8 cellular contexts compared by ENCODE assay signal in the genomic region with DNA sequence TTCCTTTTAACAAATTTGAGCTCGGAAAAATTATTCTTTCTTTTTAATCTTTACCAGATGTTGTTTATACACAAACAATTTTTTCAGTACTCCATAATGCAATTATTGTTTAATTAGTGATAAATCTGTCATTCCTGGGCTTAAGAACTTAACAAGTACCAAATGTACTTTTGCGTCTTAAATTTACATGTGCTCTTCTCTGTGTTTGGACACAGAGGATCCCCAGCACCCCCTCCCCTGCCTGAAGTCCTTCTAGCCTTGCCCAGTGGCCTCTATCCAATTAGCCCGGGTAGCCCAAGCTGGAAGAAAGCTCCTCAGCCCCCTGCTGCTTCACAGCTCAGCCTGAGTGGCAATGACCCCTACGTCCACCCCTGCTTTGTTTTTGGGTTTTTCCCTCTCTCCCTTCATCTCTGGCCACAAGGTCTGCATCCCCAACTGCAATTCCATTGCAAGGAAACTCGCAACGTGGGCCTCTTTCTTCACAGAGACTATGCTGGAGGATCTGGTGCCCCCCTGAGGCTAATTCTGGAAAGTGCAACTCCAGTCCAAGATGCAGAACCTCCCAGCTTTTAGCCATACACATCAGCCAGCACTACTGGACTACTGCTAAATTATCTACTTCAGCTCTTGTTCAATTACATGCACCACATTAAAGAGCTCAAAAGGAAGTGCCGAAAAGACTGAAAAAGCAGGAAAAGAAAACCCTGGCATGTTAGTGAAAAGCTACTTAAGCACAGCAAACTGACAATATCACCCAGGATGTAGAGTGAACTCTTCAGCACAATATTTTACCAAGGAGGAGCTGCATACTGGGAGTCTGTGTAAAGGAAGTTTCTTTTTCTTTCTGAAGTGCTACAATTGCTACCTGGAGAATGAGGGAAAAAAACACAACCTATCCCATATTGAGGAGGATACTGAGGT.
DNase-seq lines count a peak whose midpoint lies in the region; ATAC-seq, FAIRE-seq and TF ChIP-seq lines count a peak whose summit lies in the region.

No MANE protein-coding gene starts in this region.

- peaks cover 1% of the 10 kb centered on the region for H3K36me3 Mint-ChIP-seq in activated T-helper 1 cell treated with anti-CD3 and anti-CD28 coated beads, Interleukin-12 subunit alpha, Interleukin-12 subunit beta, Interleukin-2, Interleukin-4 antibody, amounts not matched to agents 30 ng/mL and 10 ng/mL and 1 ng/mL, durations not matched to agents 14 hours and 24 hours and 36 hours (ENCODE audit: low read depth)

- no peak for ATAC-seq in HG03097 (IDR thresholded peaks at IDR 0.05; ENCODE audit: low FRiP score, unreplicated experiment)

- H3K4me3 Mint-ChIP-seq in activated T-helper 1 cell treated with anti-CD3 and anti-CD28 coated beads, Interleukin-12 subunit alpha, Interleukin-12 subunit beta, Interleukin-2, Interleukin-4 antibody, amounts not matched to agents 30 ng/mL and 10 ng/mL and 1 ng/mL, durations not matched to agents 14 hours and 24 hours and 36 hours = no peak overlapping the region

- in situ Hi-C loops in Caki2 (cut with HindIII; ENCODE audit: low pct_unique_long_range_greater_than_20kb, low sequenced_read_pairs) = no loop called here

- H3K27ac ChIP-seq in HUES64 (ENCODE audit: low read depth, low read length) (peak overlapping the region; percentile 72; the same call in 1 of the 2 replicates), Peyer's patch (peak overlapping the region in 3 of 4 donors; percentile 10 to 14 (median 12))

- no peaks in the 10 kb centered on the region for H3K27me3 Mint-ChIP-seq in activated T-helper 1 cell treated with anti-CD3 and anti-CD28 coated beads, Interleukin-12 subunit alpha, Interleukin-12 subunit beta, Interleukin-2, Interleukin-4 antibody, amounts not matched to agents 30 ng/mL and 10 ng/mL and 1 ng/mL, durations not matched to agents 14 hours and 24 hours and 36 hours (ENCODE audit: insufficient read depth)

- WGBS in HUES64 = 11% methylated on average over 7 of the region's 7 CpGs

- no peaks in the 10 kb centered on the region for H3K27me3 ChIP-seq in HUES64 (ENCODE audit: insufficient read depth, low read length)
- H3K27me3 ChIP-seq in Peyer's patch = no peaks in the 10 kb centered on the region

- H3K9me3 ChIP-seq in HUES64 (ENCODE audit: insufficient read depth, low read depth, low read length) (no peaks in the 10 kb centered on the region), Peyer's patch (no peaks in the 10 kb centered on the region)

- H3K4me1 Mint-ChIP-seq in activated T-helper 1 cell treated with anti-CD3 and anti-CD28 coated beads, Interleukin-12 subunit alpha, Interleukin-12 subunit beta, Interleukin-2, Interleukin-4 antibody, amounts not matched to agents 30 ng/mL and 10 ng/mL and 1 ng/mL, durations not matched to agents 14 hours and 24 hours and 36 hours (ENCODE audit: low read depth) = peaks cover 7% of the 10 kb centered on the region

- H3K36me3 ChIP-seq in HUES64 (ENCODE audit: insufficient read depth, low read length) (no peaks in the 10 kb centered on the region), Peyer's patch (no peaks in the 10 kb centered on the region)

- no peak for TF ChIP-seq POLR2A in Peyer's patch (IDR thresholded peaks at IDR 0.05)

- no peaks in the 10 kb centered on the region for H3K9me3 Mint-ChIP-seq in activated T-helper 1 cell treated with anti-CD3 and anti-CD28 coated beads, Interleukin-12 subunit alpha, Interleukin-12 subunit beta, Interleukin-2, Interleukin-4 antibody, amounts not matched to agents 30 ng/mL and 10 ng/mL and 1 ng/mL, durations not matched to agents 14 hours and 24 hours and 36 hours

- DNase-seq in Caki2 (ENCODE audit: low read depth) (peak; percentile 40), Peyer's patch (peak; percentile 35 to 83 (median 66)), foreskin melanocyte (peak; percentile 49), occipital lobe (lab: John Stamatoyannopoulos, UW) (peak; percentile 66), urothelium cell line (ENCODE audit: low spot score) (peak; percentile 70)
- DNase-seq in activated T-helper 1 cell treated with anti-CD3 and anti-CD28 coated beads, Interleukin-12 subunit alpha, Interleukin-12 subunit beta, Interleukin-2, Interleukin-4 antibody, amounts not matched to agents 30 ng/mL and 10 ng/mL and 1 ng/mL, durations not matched to agents 14 hours and 24 hours and 36 hours (ENCODE audit: low spot score) = peak; percentile 26

- H3K27ac Mint-ChIP-seq in activated T-helper 1 cell treated with anti-CD3 and anti-CD28 coated beads, Interleukin-12 subunit alpha, Interleukin-12 subunit beta, Interleukin-2, Interleukin-4 antibody, amounts not matched to agents 30 ng/mL and 10 ng/mL and 1 ng/mL, durations not matched to agents 14 hours and 24 hours and 36 hours = no peak overlapping the region

- no peak for FAIRE-seq in urothelium cell line (lab: Jason Lieb, UNC)

- peak; percentile 21 to 84 (median 76) for TF ChIP-seq CTCF in Peyer's patch (IDR thresholded peaks at IDR 0.05)

- peak overlapping the region; percentile 25; the same call in 1 of the 2 replicates for H3K4me3 ChIP-seq in HUES64 (ENCODE audit: low read length)
- no peak overlapping the region for H3K4me3 ChIP-seq in Peyer's patch

- H3K4me1 ChIP-seq in HUES64 (ENCODE audit: insufficient read depth, low read length) (peaks cover 39% of the 10 kb centered on the region), Peyer's patch (peaks cover 0 to 14% (median 0%) of the 10 kb centered on the region in 4 donors)

- no peak overlapping the region for H3K9ac ChIP-seq in HUES64 (ENCODE audit: low read depth, low read length)

- intact Hi-C loops in activated T-helper 1 cell treated with anti-CD3 and anti-CD28 coated beads, Interleukin-12 subunit alpha, Interleukin-12 subunit beta, Interleukin-2, Interleukin-4 antibody, amounts not matched to agents 30 ng/mL and 10 ng/mL and 1 ng/mL, durations not matched to agents 14 hours and 24 hours and 36 hours (cut with micrococcal nuclease) = loop anchor here (1.0 kb wide), 4 partner anchors 137 to 1087 kb away; no protein-coding TSS in a partner anchor
